Comparison of ENCODE assay signal across 8 cellular contexts in genomic region chr20:50794846-50795634, GRCh38. TPM values are rescaled to one million over a fixed set of nuclear protein-coding genes. Genes with fewer than 3 reads are reported as not detected.
A peak's percentile ranks its signal among the peaks of the same experiment; 100 is the strongest.
DNase-seq lines count a peak whose midpoint lies in the region; ATAC-seq, FAIRE-seq and TF ChIP-seq lines count a peak whose summit lies in the region.

TSS of gene BCAS4 (plus strand) at chr20:50795061. CDS start at chr20:50795084, 23 bp downstream.

- DNase-seq in GM12864 (ENCODE audit: low read depth) (no peak), HAP-1 (ENCODE audit: low spot score in 2 of 2) (peak; percentile 77 to 84), MM.1S (peak; percentile 85), T-helper 22 cell (ENCODE audit: low read depth) (peak; percentile 61), astrocyte (ENCODE audit: low read depth) (peak; percentile 45), hypothalamus (lab: John Stamatoyannopoulos, UW) (peak in 45 of 51 donors; percentile 15 to 79 (median 51)), gastrocnemius medialis (peak; percentile 22 to 59), cortex of kidney (lab: John Stamatoyannopoulos, UW) (no peak)

- no peaks in the 10 kb centered on the region for H3K4me1 Mint-ChIP-seq in astrocyte (ENCODE audit: low read depth, unreplicated experiment)

- H3K79me2 ChIP-seq in MM.1S (ENCODE audit: low read length) (no peaks in the 10 kb centered on the region), astrocyte (ENCODE audit: insufficient read depth, low read length) (peaks cover 3% of the 10 kb centered on the region)

- no peak for FAIRE-seq in astrocyte (lab: Jason Lieb, UNC)

- H3K36me3 ChIP-seq in HAP-1 (replicated peaks) = 0 out of 2 replicates have a peak, but pooled peaks cover 3% of the 10 kb centered on the region
- no peaks in the 10 kb centered on the region for H3K36me3 ChIP-seq in MM.1S (replicated peaks; ENCODE audit: insufficient read depth, low read length)
- H3K36me3 ChIP-seq in astrocyte (ENCODE audit: insufficient read depth, low read length) = no peaks in the 10 kb centered on the region
- H3K36me3 ChIP-seq in gastrocnemius medialis = no peaks in the 10 kb centered on the region

- peak; percentile 85 for ATAC-seq in gastrocnemius medialis

- no peaks in the 10 kb centered on the region for H3K9me3 Mint-ChIP-seq in astrocyte (ENCODE audit: unreplicated experiment)

- H3K4me2 ChIP-seq in MM.1S (ENCODE audit: low read depth, low read length) = peak within 1 kb of the TSS; percentile 88
- H3K4me2 ChIP-seq in astrocyte (ENCODE audit: low read length) = peak within 1 kb of the TSS; percentile 98

- peaks cover 17% of the 10 kb centered on the region for H3F3A ChIP-seq in MM.1S (ENCODE audit: insufficient read depth, low read length)

- H4K20me1 ChIP-seq in MM.1S (ENCODE audit: insufficient read depth, low read length) (no peaks in the 10 kb centered on the region), astrocyte (ENCODE audit: insufficient read depth, low read length) (no peaks in the 10 kb centered on the region)

- H3K4me3 ChIP-seq in GM12864 (ENCODE audit: low read depth, low read length) (peak within 1 kb of the TSS; percentile 95), HAP-1 (peak within 1 kb of the TSS; percentile 94), MM.1S (ENCODE audit: low read length) (peak within 1 kb of the TSS; percentile 91), astrocyte (ENCODE audit: insufficient read depth, low read depth, low read length) (peak within 1 kb of the TSS; percentile 86), gastrocnemius medialis (peak within 1 kb of the TSS; percentile 64 to 88 (median 76))

- H3K27me3 Mint-ChIP-seq in astrocyte (ENCODE audit: low read depth, unreplicated experiment) = no peaks in the 10 kb centered on the region

- no peak within 1 kb of the TSS for H3K27ac Mint-ChIP-seq in astrocyte (ENCODE audit: unreplicated experiment)

- H3K4me1 ChIP-seq in HAP-1 (peaks cover 17% of the 10 kb centered on the region), MM.1S (ENCODE audit: low read length) (peaks cover 9% of the 10 kb centered on the region), astrocyte (ENCODE audit: insufficient read depth, low read length) (peaks cover 22% of the 10 kb centered on the region), gastrocnemius medialis (peaks cover 10 to 18% of the 10 kb centered on the region in 2 donors)

- intact Hi-C loops in gastrocnemius medialis (cut with DNase I; ENCODE audit: low total_unique reads) = loop anchor here (1.0 to 5.0 kb wide), 4 partner anchors 117 to 512 kb away; no protein-coding TSS in a partner anchor

- H3K9ac ChIP-seq in MM.1S (ENCODE audit: low read length) = peak within 1 kb of the TSS; percentile 50; the same call in 1 of the 2 replicates
- H3K9ac ChIP-seq in astrocyte (ENCODE audit: low read length) = peak within 1 kb of the TSS; percentile 87

- TF ChIP-seq CTCF in GM12864 (IDR thresholded peaks at IDR 0.05; ENCODE audit: low read depth, low read length, missing control alignments) = peak; percentile 83
- peak; percentile 56 for TF ChIP-seq CTCF in MM.1S (IDR thresholded peaks at IDR 0.05; ENCODE audit: low read length)
- peak; percentile 72 for TF ChIP-seq CTCF in astrocyte (IDR thresholded peaks at IDR 0.05; ENCODE audit: insufficient read depth, low read depth, low read length)
- TF ChIP-seq CTCF in gastrocnemius medialis (IDR thresholded peaks at IDR 0.05 in 4 of 5, conservative IDR thresholded peaks at IDR 0.05 in 1 of 5) = peak; percentile 70 to 97 (median 94)

- no peaks in the 10 kb centered on the region for H3K9me2 ChIP-seq in MM.1S (replicated peaks; ENCODE audit: insufficient read depth, low read length)

- H3K27me3 ChIP-seq in HAP-1 (ENCODE audit: low read depth) (no peaks in the 10 kb centered on the region), MM.1S (replicated peaks; ENCODE audit: insufficient read depth, low read length) (no peaks in the 10 kb centered on the region), astrocyte (ENCODE audit: insufficient read depth, low read length) (no peaks in the 10 kb centered on the region), gastrocnemius medialis (no peaks in the 10 kb centered on the region)

- H3K27ac ChIP-seq in MM.1S (ENCODE audit: low read length) (no peak within 1 kb of the TSS), astrocyte (ENCODE audit: low read depth, low read length) (peak within 1 kb of the TSS; percentile 33), gastrocnemius medialis (peak within 1 kb of the TSS in 1 of 4 donors; percentile 32)

- peak within 1 kb of the TSS; percentile 89 for H3K4me3 Mint-ChIP-seq in astrocyte (ENCODE audit: unreplicated experiment)

- no peaks in the 10 kb centered on the region for H3K36me3 Mint-ChIP-seq in astrocyte (ENCODE audit: low read depth, unreplicated experiment)

- in situ Hi-C loops in HAP-1 (cut with MboI; ENCODE audit: low sequenced_read_pairs) = no loop called here
- in situ Hi-C loops in gastrocnemius medialis (cut with MboI; ENCODE audit: low sequenced_read_pairs in 4 of 4) = loop anchor here (10.0 to 25.0 kb wide), 3 partner anchors 130 to 517 kb away; partner anchors contain the start of gene ADNP (in 3 of the 4)

- no peak for TF ChIP-seq POLR2A in gastrocnemius medialis (IDR thresholded peaks at IDR 0.05)

- peak within 1 kb of the TSS; percentile 98 for H2AFZ ChIP-seq in MM.1S (ENCODE audit: low read length)
- peak within 1 kb of the TSS; percentile 93 for H2AFZ ChIP-seq in astrocyte (ENCODE audit: low read depth, low read length)

- H3K9me3 ChIP-seq in HAP-1 (no peaks in the 10 kb centered on the region), MM.1S (replicated peaks; ENCODE audit: insufficient read depth, low read length) (no peaks in the 10 kb centered on the region), astrocyte (ENCODE audit: insufficient read depth, low read depth, low read length) (no peaks in the 10 kb centered on the region), gastrocnemius medialis (no peaks in the 10 kb centered on the region)

RNA-seq across cellular contexts. Expression of gene BCAS4, which starts in this region (rescaled TPM):
- total RNA-seq in astrocyte (13.2 and 16.7 TPM in 2 replicates), gastrocnemius medialis (1 to 10 TPM in 1 of 4 donors, under 1 TPM in 2, not detected in 1; 0.16 to 2.2 (median 0.51) TPM)

Comparison
In these comparisons a context has a peak if more than half of its experiments do, and no peak if none do; other contexts are left out.
1. DNase-seq: peak in HAP-1 (2 of 2), MM.1S (single experiment), T-helper 22 cell (single experiment), astrocyte (single experiment), hypothalamus (45 of 51) and gastrocnemius medialis (2 of 2); none in GM12864 (single experiment) and cortex of kidney (single experiment).
2. Peak in every context shown above with its lines, with median percentiles within 50 percentile points of each other: H3K4me3 ChIP-seq and CTCF ChIP-seq.